Comparison of ENCODE assay signal across 8 cellular contexts in the genomic region with DNA sequence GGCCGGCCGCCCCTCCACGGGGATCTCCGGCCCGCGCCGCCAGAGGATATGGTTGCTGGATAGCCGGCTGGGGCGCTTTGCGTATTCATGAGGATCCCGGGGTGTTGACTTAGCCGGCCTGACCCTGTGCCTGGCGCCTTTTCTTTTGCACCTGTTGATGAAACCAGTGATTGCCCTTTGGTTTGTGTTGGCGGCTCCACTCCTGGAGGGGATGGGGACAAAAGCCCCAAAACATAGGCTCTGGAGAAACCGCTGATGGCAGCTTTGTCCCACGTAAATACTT.
DNase-seq lines count a peak whose midpoint lies in the region; ATAC-seq and TF ChIP-seq lines count a peak whose summit lies in the region.

No MANE protein-coding gene starts in this region.

- H3K4me3 ChIP-seq in astrocyte of the cerebellum (ENCODE audit: low read depth, low read length): peak overlapping the region; percentile 60

- no peak for TF ChIP-seq CTCF in astrocyte of the cerebellum (IDR thresholded peaks at IDR 0.05; ENCODE audit: low read depth, low read length, missing control alignments)

- ATAC-seq in HG02571 (IDR thresholded peaks at IDR 0.05; ENCODE audit: unreplicated experiment): peak; percentile 39

- DNase-seq in NCI-H345 (lab: John Stamatoyannopoulos, UW) (peak; percentile 24), NCI-H345 treated with DMSO at 0.1 percent for 48 hours (lab: John Stamatoyannopoulos, UW; ENCODE audit: unreplicated experiment) (no peak), NCI-H748 (lab: John Stamatoyannopoulos, UW; ENCODE audit: unreplicated experiment) (peak; percentile 75), astrocyte of the cerebellum (ENCODE audit: low read depth) (no peak), iPS-NIHi7 (ENCODE audit: extremely low spot score) (peak; percentile 71), NK-92 (lab: John Stamatoyannopoulos, UW; ENCODE audit: unreplicated experiment) (no peak)
- peak; percentile 24 for DNase-seq in stimulated activated CD4-positive, alpha-beta T cell treated with anti-CD3 and anti-CD28 coated beads, Interleukin-1b, Interleukin-23, amount 100 ng/mL, for 48 hours

- in situ Hi-C loops in astrocyte of the cerebellum (cut with HindIII; ENCODE audit: low sequenced_read_pairs): no loop called here

Comparison
In these comparisons a context has a peak if more than half of its experiments do, and no peak if none do; other contexts are left out.
1. DNase-seq: peak in NCI-H345 (single experiment), NCI-H748 (single experiment), iPS-NIHi7 (single experiment) and stimulated activated CD4-positive, alpha-beta T cell treated with anti-CD3 and anti-CD28 coated beads, Interleukin-1b, Interleukin-23, amount 100 ng/mL, for 48 hours (single experiment); none in NCI-H345 treated with DMSO at 0.1 percent for 48 hours (single experiment), astrocyte of the cerebellum (single experiment) and NK-92 (single experiment).